In the genomic region with DNA sequence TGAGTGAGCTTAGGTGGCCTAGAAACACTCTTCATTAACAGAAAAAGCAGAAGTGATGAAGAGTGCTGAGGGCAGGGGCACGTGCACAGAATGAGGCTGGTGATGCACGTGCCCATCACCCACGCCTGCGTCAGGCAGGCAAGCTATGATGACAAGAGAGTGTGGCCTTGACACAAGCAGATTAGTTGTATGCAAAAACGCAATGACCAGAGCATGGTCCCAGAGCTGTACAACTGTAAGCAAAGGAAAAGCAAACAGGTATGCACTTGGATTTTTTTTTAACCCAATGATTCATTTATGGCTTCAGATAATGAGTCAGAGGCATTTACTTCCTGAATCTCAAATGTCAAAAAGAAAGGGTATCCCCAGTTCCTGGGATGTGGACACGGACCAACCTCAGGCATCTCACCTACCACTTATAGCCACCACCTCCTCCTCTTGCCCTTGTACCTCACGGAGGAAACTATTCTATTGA, we compare ENCODE assay signal across 1 cellular context.
TF ChIP-seq lines count a peak whose summit lies in the region.

No MANE protein-coding gene starts in this region.

TF ChIP-seq in GM23338, 12 proteins besides CTCF, POLR2A, EP300 and RAD21 (continued from another document):
- TF ChIP-seq, protein P1, sequence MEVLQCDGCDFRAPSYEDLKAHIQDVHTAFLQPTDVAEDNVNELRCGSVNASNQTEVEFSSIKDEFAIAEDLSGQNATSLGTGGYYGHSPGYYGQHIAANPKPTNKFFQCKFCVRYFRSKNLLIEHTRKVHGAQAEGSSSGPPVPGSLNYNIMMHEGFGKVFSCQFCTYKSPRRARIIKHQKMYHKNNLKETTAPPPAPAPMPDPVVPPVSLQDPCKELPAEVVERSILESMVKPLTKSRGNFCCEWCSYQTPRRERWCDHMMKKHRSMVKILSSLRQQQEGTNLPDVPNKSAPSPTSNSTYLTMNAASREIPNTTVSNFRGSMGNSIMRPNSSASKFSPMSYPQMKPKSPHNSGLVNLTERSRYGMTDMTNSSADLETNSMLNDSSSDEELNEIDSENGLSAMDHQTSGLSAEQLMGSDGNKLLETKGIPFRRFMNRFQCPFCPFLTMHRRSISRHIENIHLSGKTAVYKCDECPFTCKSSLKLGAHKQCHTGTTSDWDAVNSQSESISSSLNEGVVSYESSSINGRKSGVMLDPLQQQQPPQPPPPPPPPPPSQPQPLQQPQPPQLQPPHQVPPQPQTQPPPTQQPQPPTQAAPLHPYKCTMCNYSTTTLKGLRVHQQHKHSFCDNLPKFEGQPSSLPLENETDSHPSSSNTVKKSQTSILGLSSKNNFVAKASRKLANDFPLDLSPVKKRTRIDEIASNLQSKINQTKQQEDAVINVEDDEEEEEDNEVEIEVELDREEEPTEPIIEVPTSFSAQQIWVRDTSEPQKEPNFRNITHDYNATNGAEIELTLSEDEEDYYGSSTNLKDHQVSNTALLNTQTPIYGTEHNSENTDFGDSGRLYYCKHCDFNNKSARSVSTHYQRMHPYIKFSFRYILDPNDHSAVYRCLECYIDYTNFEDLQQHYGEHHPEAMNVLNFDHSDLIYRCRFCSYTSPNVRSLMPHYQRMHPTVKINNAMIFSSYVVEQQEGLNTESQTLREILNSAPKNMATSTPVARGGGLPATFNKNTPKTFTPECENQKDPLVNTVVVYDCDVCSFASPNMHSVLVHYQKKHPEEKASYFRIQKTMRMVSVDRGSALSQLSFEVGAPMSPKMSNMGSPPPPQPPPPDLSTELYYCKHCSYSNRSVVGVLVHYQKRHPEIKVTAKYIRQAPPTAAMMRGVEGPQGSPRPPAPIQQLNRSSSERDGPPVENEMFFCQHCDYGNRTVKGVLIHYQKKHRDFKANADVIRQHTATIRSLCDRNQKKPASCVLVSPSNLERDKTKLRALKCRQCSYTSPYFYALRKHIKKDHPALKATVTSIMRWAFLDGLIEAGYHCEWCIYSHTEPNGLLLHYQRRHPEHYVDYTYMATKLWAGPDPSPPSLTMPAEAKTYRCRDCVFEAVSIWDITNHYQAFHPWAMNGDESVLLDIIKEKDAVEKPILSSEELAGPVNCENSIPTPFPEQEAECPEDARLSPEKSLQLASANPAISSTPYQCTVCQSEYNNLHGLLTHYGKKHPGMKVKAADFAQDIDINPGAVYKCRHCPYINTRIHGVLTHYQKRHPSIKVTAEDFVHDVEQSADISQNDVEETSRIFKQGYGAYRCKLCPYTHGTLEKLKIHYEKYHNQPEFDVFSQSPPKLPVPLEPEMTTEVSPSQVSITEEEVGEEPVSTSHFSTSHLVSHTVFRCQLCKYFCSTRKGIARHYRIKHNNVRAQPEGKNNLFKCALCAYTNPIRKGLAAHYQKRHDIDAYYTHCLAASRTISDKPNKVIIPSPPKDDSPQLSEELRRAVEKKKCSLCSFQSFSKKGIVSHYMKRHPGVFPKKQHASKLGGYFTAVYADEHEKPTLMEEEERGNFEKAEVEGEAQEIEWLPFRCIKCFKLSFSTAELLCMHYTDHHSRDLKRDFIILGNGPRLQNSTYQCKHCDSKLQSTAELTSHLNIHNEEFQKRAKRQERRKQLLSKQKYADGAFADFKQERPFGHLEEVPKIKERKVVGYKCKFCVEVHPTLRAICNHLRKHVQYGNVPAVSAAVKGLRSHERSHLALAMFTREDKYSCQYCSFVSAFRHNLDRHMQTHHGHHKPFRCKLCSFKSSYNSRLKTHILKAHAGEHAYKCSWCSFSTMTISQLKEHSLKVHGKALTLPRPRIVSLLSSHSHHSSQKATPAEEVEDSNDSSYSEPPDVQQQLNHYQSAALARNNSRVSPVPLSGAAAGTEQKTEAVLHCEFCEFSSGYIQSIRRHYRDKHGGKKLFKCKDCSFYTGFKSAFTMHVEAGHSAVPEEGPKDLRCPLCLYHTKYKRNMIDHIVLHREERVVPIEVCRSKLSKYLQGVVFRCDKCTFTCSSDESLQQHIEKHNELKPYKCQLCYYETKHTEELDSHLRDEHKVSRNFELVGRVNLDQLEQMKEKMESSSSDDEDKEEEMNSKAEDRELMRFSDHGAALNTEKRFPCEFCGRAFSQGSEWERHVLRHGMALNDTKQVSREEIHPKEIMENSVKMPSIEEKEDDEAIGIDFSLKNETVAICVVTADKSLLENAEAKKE (CRISPR knock-in tag; IDR thresholded peaks at IDR 0.05), result no peak
TF ChIP-seq in GM23338: peak in this region for 0.
